ENCODE assay signal across 16 cellular contexts in genomic region chr2:86031606-86032005, GRCh38.
A peak's percentile ranks its signal among the peaks of the same experiment; 100 is the strongest.
DNase-seq lines count a peak whose midpoint lies in the region; ATAC-seq and TF ChIP-seq lines count a peak whose summit lies in the region.
"Had no signal": no experiment of that assay in that cellular context is flagged by ENCODE, and none has a peak within 500 bp of the region (broad histone marks: within the 10 kb centered on the region; RNA-seq: fewer than 3 reads in every experiment).

No MANE protein-coding gene starts in this region.

- H4K20me1 ChIP-seq in BLaER1 = no peaks in the 10 kb centered on the region

- 96 to 98% (median 97%) methylated on average over 4 of the region's 4 CpGs for WGBS in spleen, 5 donors

- H3K4me1 Mint-ChIP-seq in CD4-positive, alpha-beta T cell (ENCODE audit: low read depth) = peaks cover 27% of the 10 kb centered on the region
- peaks cover 24% of the 10 kb centered on the region for H3K4me1 Mint-ChIP-seq in memory B cell

- no peak overlapping the region for H3K9ac ChIP-seq in BLaER1

- peaks cover 83% of the 10 kb centered on the region for H3K36me3 Mint-ChIP-seq in CD4-positive, alpha-beta T cell (ENCODE audit: low read depth)
- H3K36me3 Mint-ChIP-seq in memory B cell = peaks cover 34% of the 10 kb centered on the region

- H3K4me2 ChIP-seq in BLaER1 = no peak overlapping the region

- no peaks in the 10 kb centered on the region for H3K27me3 ChIP-seq in BLaER1
- H3K27me3 ChIP-seq in CD4-positive, alpha-beta T cell (ENCODE audit: control insufficient read depth, insufficient read depth, low read length) = no peaks in the 10 kb centered on the region
- no peaks in the 10 kb centered on the region for H3K27me3 ChIP-seq in spleen (replicated peaks in 1 of 7)
- H3K27me3 ChIP-seq in Peyer's patch = no peaks in the 10 kb centered on the region
- H3K27me3 ChIP-seq: MG63 had no signal

- H3K27ac Mint-ChIP-seq in CD4-positive, alpha-beta T cell = peak overlapping the region; percentile 84
- peak overlapping the region; percentile 99 for H3K27ac Mint-ChIP-seq in memory B cell

- H3K4me1 ChIP-seq in BLaER1 = peaks cover 62% of the 10 kb centered on the region
- H3K4me1 ChIP-seq in spleen = peaks cover 15 to 58% (median 41%) of the 10 kb centered on the region in 6 donors
- H3K4me1 ChIP-seq in Peyer's patch = peaks cover 0 to 16% (median 11%) of the 10 kb centered on the region in 4 donors

- DNase-seq in CD4-positive, alpha-beta T cell = no peak
- DNase-seq in memory B cell (ENCODE audit: low spot score in 2 of 2) (no peak), spleen (peak; percentile 63), COR-L47 (lab: John Stamatoyannopoulos, UW) (no peak), Peyer's patch (no peak)
- DNase-seq: ACHN, AML-193, DMS79 treated with DMSO at 0.1 percent for 48 hours, IMR-90, Karpas-422, MG63, NCI-H1092 treated with DMSO at 0.1 percent for 48 hours, NCI-H2227 treated with DMSO at 0.1 percent for 48 hours, NCI-H524 had no signal

- CTCF ChIA-PET in CD4-positive, alpha-beta T cell (lab: Charles Lee) = no interaction called here

- POLR2A ChIA-PET in CD4-positive, alpha-beta T cell (lab: Charles Lee) = no interaction called here

- H3K36me3 ChIP-seq in BLaER1 = peaks cover 85% of the 10 kb centered on the region
- peaks cover 4 to 88% (median 59%) of the 10 kb centered on the region in 6 donors for H3K36me3 ChIP-seq in spleen
- H3K36me3 ChIP-seq in Peyer's patch = peaks cover 0 to 76% (median 0%) of the 10 kb centered on the region in 3 donors

- H3K27me3 Mint-ChIP-seq in CD4-positive, alpha-beta T cell = no peaks in the 10 kb centered on the region
- no peaks in the 10 kb centered on the region for H3K27me3 Mint-ChIP-seq in memory B cell

- TF ChIP-seq CTCF in CD4-positive, alpha-beta T cell (IDR thresholded peaks at IDR 0.05) = no peak
- TF ChIP-seq CTCF in spleen (IDR thresholded peaks at IDR 0.05 in 8 of 11, conservative IDR thresholded peaks at IDR 0.05 in 3 of 11) = no peak
- TF ChIP-seq CTCF in Peyer's patch (IDR thresholded peaks at IDR 0.05) = no peak

- H3K4me3 ChIP-seq in BLaER1 = no peak overlapping the region
- H3K4me3 ChIP-seq in spleen = no peak overlapping the region
- no peak overlapping the region for H3K4me3 ChIP-seq in Peyer's patch
- H3K4me3 ChIP-seq: MG63 had no signal

- no peak overlapping the region for H3K4me3 Mint-ChIP-seq in CD4-positive, alpha-beta T cell
- H3K4me3 Mint-ChIP-seq in memory B cell = no peak overlapping the region

- H3K27ac ChIP-seq in BLaER1 (peak overlapping the region; percentile 98; the same call in 1 of the 2 replicates), spleen (no peak overlapping the region), Peyer's patch (no peak overlapping the region)
- no peak overlapping the region for H3K27ac ChIP-seq in CD4-positive, alpha-beta T cell (ENCODE audit: low read depth, low read length)

- H3K9me3 ChIP-seq in BLaER1 (no peaks in the 10 kb centered on the region), spleen (no peaks in the 10 kb centered on the region), Peyer's patch (no peaks in the 10 kb centered on the region)
- H3K9me3 ChIP-seq in CD4-positive, alpha-beta T cell (ENCODE audit: control insufficient read depth, low read length) = no peaks in the 10 kb centered on the region
- H3K9me3 ChIP-seq: MG63 had no signal

- H3K9me3 Mint-ChIP-seq in CD4-positive, alpha-beta T cell = no peaks in the 10 kb centered on the region
- H3K9me3 Mint-ChIP-seq in memory B cell = no peaks in the 10 kb centered on the region

- intact Hi-C loops in CD4-positive, alpha-beta T cell (cut with DNase I, micrococcal nuclease) = no loop called here
- intact Hi-C loops in spleen (cut with DNase I; ENCODE audit: low total_unique reads) = no loop called here

- no peak for TF ChIP-seq POLR2A in spleen (IDR thresholded peaks at IDR 0.05)
- TF ChIP-seq POLR2A in Peyer's patch (IDR thresholded peaks at IDR 0.05) = no peak

- ATAC-seq in CD4-positive, alpha-beta T cell (ENCODE audit: poor library complexity) = no peak
- ATAC-seq in memory B cell (ENCODE audit: low read depth) (no peak), HG02623 (IDR thresholded peaks at IDR 0.05; ENCODE audit: unreplicated experiment) (no peak)
